Comparison of ENCODE assay signal across 8 cellular contexts in the genomic region with DNA sequence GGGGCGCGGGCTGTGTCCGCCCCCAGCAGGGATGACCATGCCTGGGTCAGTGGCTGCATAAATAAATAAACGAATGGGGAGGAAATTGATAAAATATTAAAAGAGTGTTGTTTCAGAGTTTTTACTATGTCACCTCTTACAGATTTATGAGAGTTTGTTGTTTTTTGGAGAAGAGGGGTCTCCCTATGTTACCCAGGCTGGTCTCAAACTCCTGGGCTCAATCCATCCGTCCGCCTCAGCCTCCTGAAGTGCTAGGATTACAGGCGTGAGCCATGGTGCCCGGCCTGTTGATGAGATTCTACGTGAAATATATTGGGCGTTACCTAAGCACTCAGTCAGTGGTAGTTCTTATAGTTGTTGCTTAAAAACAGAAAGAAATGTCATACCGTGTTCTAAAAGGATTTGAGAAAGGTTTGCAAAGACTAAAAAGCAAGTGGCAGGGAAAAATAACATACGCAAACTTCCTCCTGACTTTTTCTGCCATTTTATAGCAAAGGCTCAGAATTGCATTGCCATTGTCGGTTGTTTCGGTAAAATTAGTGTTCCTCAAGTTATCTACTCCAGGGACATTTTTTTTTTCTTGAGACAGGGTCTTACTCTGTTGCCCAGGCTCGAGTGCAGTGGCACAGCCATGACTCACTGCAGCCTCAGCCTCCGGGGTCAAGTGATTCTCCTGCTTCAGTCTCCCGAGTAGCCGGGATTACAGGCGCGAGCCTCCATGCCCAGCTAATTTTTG. TPM values are rescaled to one million over a fixed set of nuclear protein-coding genes. Genes with fewer than 3 reads are reported as not detected.
DNase-seq lines count a peak whose midpoint lies in the region; ATAC-seq, FAIRE-seq and TF ChIP-seq lines count a peak whose summit lies in the region.

No MANE protein-coding gene starts in this region.

- H3K27ac Mint-ChIP-seq in mesothelial cell of epicardium = peak overlapping the region; percentile 91

- DNase-seq in AG04449 (ENCODE audit: low read depth, low spot score) (no peak), HT-29 (ENCODE audit: low spot score) (peak; percentile 10), brain microvascular endothelial cell (no peak), mesothelial cell of epicardium (ENCODE audit: low spot score in 2 of 2, unreplicated experiment in 2 of 2) (no peak), GM12892 (ENCODE audit: insufficient read length) (no peak)

- H3K27me3 ChIP-seq in brain microvascular endothelial cell (replicated peaks) = no peaks in the 10 kb centered on the region

- H3K27ac ChIP-seq in brain microvascular endothelial cell = peak overlapping the region; percentile 92

- in situ Hi-C loops in brain microvascular endothelial cell (cut with HindIII; ENCODE audit: low pct_ligation_motif_present, low sequenced_read_pairs) = no loop called here

- TF ChIP-seq POLR2A in GM12892 (IDR thresholded peaks at IDR 0.05; ENCODE audit: low read depth, low read length) = no peak

- FAIRE-seq in GM12892 (lab: Jason Lieb, UNC) = no peak

- H3K9me3 Mint-ChIP-seq in mesothelial cell of epicardium = no peaks in the 10 kb centered on the region

- CTCF ChIA-PET in AG04449 (lab: Yijun Ruan, JAX) = interaction anchor here (0.7 to 2.6 kb wide), 9 partner anchors 9 to 112 kb away, joined by 3 to 16 read pairs (median 5); partner anchors contain the start of gene FOXK1

- H3K36me3 Mint-ChIP-seq in mesothelial cell of epicardium = no peaks in the 10 kb centered on the region

- peaks cover 7% of the 10 kb centered on the region for H3K4me1 Mint-ChIP-seq in mesothelial cell of epicardium

- no peaks in the 10 kb centered on the region for H3K27me3 Mint-ChIP-seq in mesothelial cell of epicardium (ENCODE audit: low read depth)

- POLR2A ChIA-PET in AG04449 (lab: Yijun Ruan, JAX) = interaction anchor here (1.2 to 2.9 kb wide), 4 partner anchors 11 to 133 kb away, joined by 4 to 31 read pairs (median 14); partner anchors contain the start of genes AP5Z1 and FOXK1

- H3K4me3 Mint-ChIP-seq in mesothelial cell of epicardium = peak overlapping the region; percentile 72

- H3K36me3 ChIP-seq in brain microvascular endothelial cell (replicated peaks) = no peaks in the 10 kb centered on the region

- H3K4me3 ChIP-seq in AG04449 (ENCODE audit: low read depth, low read length) (peak overlapping the region; percentile 75), brain microvascular endothelial cell (ENCODE audit: low read depth, low read length) (peak overlapping the region; percentile 61)

- no peak for ATAC-seq in HG03571 (IDR thresholded peaks at IDR 0.05; ENCODE audit: unreplicated experiment)
- ATAC-seq in GM19351 (IDR thresholded peaks at IDR 0.05; ENCODE audit: unreplicated experiment) = no peak
- no peak for ATAC-seq in HG02884 (IDR thresholded peaks at IDR 0.05; ENCODE audit: unreplicated experiment)

- TF ChIP-seq CTCF in AG04449 (IDR thresholded peaks at IDR 0.05; ENCODE audit: insufficient read depth, low read length, missing control alignments) (no peak), brain microvascular endothelial cell (IDR thresholded peaks at IDR 0.05; ENCODE audit: low read depth, low read length, missing control alignments) (no peak), mesothelial cell of epicardium (IDR thresholded peaks at IDR 0.05; ENCODE audit: unreplicated experiment) (no peak)

RNA-seq across cellular contexts. Expression of gene FOXK1, which starts 39.5 kb away (rescaled TPM):
- total RNA-seq in HT-29 (2014; rRNA removed; shearing (Covaris generic)) = 40.7 and 63.4 TPM in 2 replicates
- total RNA-seq in mesothelial cell of epicardium = 54.6 to 57.3 TPM (median 56.7 TPM) in 3 replicates
- polyA plus RNA-seq in GM12892 (2012; ENCODE audit: missing spikeins) = 7.0 TPM
